ENCODE assay signal across 28 cellular contexts in genomic region chr2:42795275-42795674, GRCh38. TPM values are rescaled to one million over a fixed set of nuclear protein-coding genes. Genes with fewer than 3 reads are reported as not detected.
DNase-seq lines count a peak whose midpoint lies in the region; ATAC-seq and TF ChIP-seq lines count a peak whose summit lies in the region.
"Had no signal": no experiment of that assay in that cellular context is flagged by ENCODE, and none has a peak within 500 bp of the region (broad histone marks: within the 10 kb centered on the region; RNA-seq: fewer than 3 reads in every experiment).

No MANE protein-coding gene starts in this region.

- no peaks in the 10 kb centered on the region for H3K9me3 Mint-ChIP-seq in activated B cell treated with CpG ODN at 0.5 μM for 24 hours
- H3K9me3 Mint-ChIP-seq in memory B cell: no peaks in the 10 kb centered on the region
- H3K9me3 Mint-ChIP-seq in immature natural killer cell: peaks cover 0 to 2% (median 0%) of the 10 kb centered on the region in 6 donors
- H3K9me3 Mint-ChIP-seq: central memory CD8-positive, alpha-beta T cell; GM23338 had no signal

- H3K27ac ChIP-seq in heart left ventricle (peak overlapping the region in 9 of 12 donors; percentile 11 to 97 (median 53)), right atrium auricular region (no peak overlapping the region), aorta (ENCODE audit: low read depth in 1 of 2, low read length in 2 of 2) (peak overlapping the region; percentile 57 to 61)
- H3K27ac ChIP-seq: PC-9, VCaP had no signal

- H3K4me1 Mint-ChIP-seq in activated B cell treated with CpG ODN at 0.5 μM for 24 hours (peaks cover 47% of the 10 kb centered on the region), memory B cell (peaks cover 41% of the 10 kb centered on the region), immature natural killer cell (peaks cover 12 to 16% of the 10 kb centered on the region in 2 donors)

- H3K4me1 ChIP-seq in heart left ventricle: peaks cover 0 to 41% (median 16%) of the 10 kb centered on the region in 12 donors
- peaks cover 0 to 25% of the 10 kb centered on the region in 2 donors for H3K4me1 ChIP-seq in right atrium auricular region
- H3K4me1 ChIP-seq in aorta (ENCODE audit: control insufficient read depth in 1 of 2, insufficient read depth in 2 of 2, low read length in 2 of 2): no peaks in the 10 kb centered on the region

- H3K4me3 Mint-ChIP-seq in activated B cell treated with CpG ODN at 0.5 μM for 24 hours: no peak overlapping the region
- peak overlapping the region; percentile 58 for H3K4me3 Mint-ChIP-seq in memory B cell
- no peak overlapping the region for H3K4me3 Mint-ChIP-seq in immature natural killer cell
- H3K4me3 Mint-ChIP-seq: central memory CD8-positive, alpha-beta T cell had no signal

- H3K27me3 ChIP-seq in heart left ventricle (peaks cover 0 to 6% (median 0%) of the 10 kb centered on the region in 9 donors), right atrium auricular region (no peaks in the 10 kb centered on the region), aorta (ENCODE audit: control insufficient read depth in 1 of 2, insufficient read depth in 2 of 2, low read length in 1 of 2) (no peaks in the 10 kb centered on the region)

- no peak for TF ChIP-seq CTCF in heart left ventricle (IDR thresholded peaks at IDR 0.05)
- TF ChIP-seq CTCF in right atrium auricular region (IDR thresholded peaks at IDR 0.05): no peak
- TF ChIP-seq CTCF in activated B cell treated with CpG ODN at 0.5 μM for 24 hours (IDR thresholded peaks at IDR 0.05): no peak

- POLR2A ChIA-PET in activated B cell treated with CpG ODN at 0.5 μM for 24 hours (lab: Charles Lee): interaction anchor here (0.6 to 6.1 kb wide), 3 partner anchors 15 to 331 kb away, joined by 8 to 146 read pairs (median 11); no protein-coding TSS in a partner anchor

- H3K9me3 ChIP-seq in heart left ventricle: no peaks in the 10 kb centered on the region
- H3K9me3 ChIP-seq in right atrium auricular region: no peaks in the 10 kb centered on the region
- no peaks in the 10 kb centered on the region for H3K9me3 ChIP-seq in aorta (ENCODE audit: control insufficient read depth, low read length)

- no peaks in the 10 kb centered on the region for H3K36me3 ChIP-seq in heart left ventricle
- no peaks in the 10 kb centered on the region for H3K36me3 ChIP-seq in right atrium auricular region
- H3K36me3 ChIP-seq in aorta (ENCODE audit: control insufficient read depth in 1 of 2, insufficient read depth in 2 of 2, low read length in 1 of 2): no peaks in the 10 kb centered on the region

- no peak overlapping the region for H3K4me3 ChIP-seq in heart left ventricle
- no peak overlapping the region for H3K4me3 ChIP-seq in right atrium auricular region
- H3K4me3 ChIP-seq in aorta (ENCODE audit: low read length in 2 of 2): no peak overlapping the region
- H3K4me3 ChIP-seq: GM23338, PC-9, skin epidermis had no signal

- no peak for TF ChIP-seq POLR2A in heart left ventricle (IDR thresholded peaks at IDR 0.05)

- H3K27ac Mint-ChIP-seq in activated B cell treated with CpG ODN at 0.5 μM for 24 hours (peak overlapping the region; percentile 72), memory B cell (peak overlapping the region; percentile 87), immature natural killer cell (no peak overlapping the region)
- H3K27ac Mint-ChIP-seq: GM23338 had no signal

- intact Hi-C loops in heart left ventricle (cut with DNase I): no loop called here
- intact Hi-C loops in activated B cell treated with CpG ODN at 0.5 μM for 24 hours (cut with micrococcal nuclease): loop anchor here (10.0 kb wide), 1 partner anchor 230 kb away; the partner anchor contains the start of gene MTA3
- intact Hi-C loops in aorta (cut with DNase I): no loop called here

- H3K36me3 Mint-ChIP-seq in activated B cell treated with CpG ODN at 0.5 μM for 24 hours (ENCODE audit: low read depth) (peaks cover 2% of the 10 kb centered on the region), memory B cell (peaks cover 2% of the 10 kb centered on the region), immature natural killer cell (peaks cover 0 to 12% (median 0%) of the 10 kb centered on the region in 3 donors)

- DNase-seq in heart left ventricle (no peak), right atrium auricular region (ENCODE audit: low spot score) (no peak), activated B cell treated with CpG ODN at 0.5 μM for 24 hours (no peak), memory B cell (ENCODE audit: low spot score in 2 of 2) (no peak), aorta (no peak), immature natural killer cell (no peak), NAMALWA (ENCODE audit: low spot score) (no peak)
- DNase-seq: activated CD4-positive, alpha-beta T cell treated with anti-CD3 and anti-CD28 coated beads, Interleukin-2, amount 50 U/mL, for 48 hours; activated naive CD4-positive, alpha-beta T cell treated with Interleukin-2 at 50 U/mL for 16 hours; activated T-cell treated with anti-CD3 and anti-CD28 coated beads, Interleukin-2, amount 50 U/mL, for 1 hour; Calu3; foreskin melanocyte; Kasumi-1; kidney glomerular epithelial cell; NCI-H1092; NCI-H2029; NCI-H226; PC-9 had no signal

- H3K27me3 Mint-ChIP-seq in activated B cell treated with CpG ODN at 0.5 μM for 24 hours: no peaks in the 10 kb centered on the region
- H3K27me3 Mint-ChIP-seq in memory B cell: no peaks in the 10 kb centered on the region
- peaks cover 8 to 17% (median 11%) of the 10 kb centered on the region in 3 donors for H3K27me3 Mint-ChIP-seq in immature natural killer cell (ENCODE audit: low read depth in 3 of 3)

- WGBS in heart left ventricle, 4 donors: 89 to 97% (median 94%) methylated on average over 6 of the region's 6 CpGs
- 86 to 92% methylated on average over 6 of the region's 6 CpGs for WGBS in aorta, 2 donors

- no peak for ATAC-seq in heart left ventricle
- ATAC-seq in activated B cell treated with CpG ODN at 0.5 μM for 24 hours (ENCODE audit: low read depth): no peak
- ATAC-seq in memory B cell (ENCODE audit: low read depth): peak; percentile 15
- no peak for ATAC-seq in aorta (ENCODE audit: low FRiP score)
- ATAC-seq in HG03159 (IDR thresholded peaks at IDR 0.05; ENCODE audit: unreplicated experiment): no peak

- CTCF ChIA-PET in activated B cell treated with CpG ODN at 0.5 μM for 24 hours (lab: Charles Lee): interaction anchor here (0.8 to 1.4 kb wide), 2 partner anchors 15 to 815 kb away, joined by 3 to 5 read pairs; no protein-coding TSS in a partner anchor

RNA-seq across cellular contexts. Expression of gene HAAO, which starts 2.9 kb away (rescaled TPM):
- total RNA-seq in heart left ventricle: 10 to 100 TPM in 1 of 9 donors, 1 to 10 TPM in 8; 1.3 to 10.6 (median 2.2) TPM
- 1 to 10 TPM; 1.3 to 2.4 TPM for polyA plus RNA-seq in heart left ventricle
- total RNA-seq in right atrium auricular region: 1 to 10 TPM; 1.4 to 2.6 TPM
- total RNA-seq in activated B cell treated with CpG ODN at 0.5 μM for 24 hours: 11.4 TPM in 2 replicates
- 10 to 100 TPM; 22.0 to 29.1 TPM for total RNA-seq in aorta
- polyA plus RNA-seq in aorta: 10 to 100 TPM; 33.4 to 54.5 TPM
- polyA plus RNA-seq in immature natural killer cell: under 1 TPM in 1 of 3 donors, not detected in 2; 0.50 TPM
- total RNA-seq: A172, HT-29, PC-9, SK-MEL-5 had no signal
- polyA plus RNA-seq: neural cell had no signal

RNA-seq across cellular contexts. Expression of gene OXER1, which starts 31.3 kb away (rescaled TPM):
- total RNA-seq in heart left ventricle: 1 to 10 TPM in 1 of 9 donors, under 1 TPM in 6, not detected in 2; 0.28 to 2.2 (median 0.48) TPM
- under 1 TPM; 0.22 to 0.53 TPM for polyA plus RNA-seq in heart left ventricle
- total RNA-seq in right atrium auricular region: under 1 TPM; 0.47 to 0.48 TPM
- total RNA-seq in activated B cell treated with CpG ODN at 0.5 μM for 24 hours: 1.9 and 2.1 TPM in 2 replicates
- total RNA-seq in aorta: 1 to 10 TPM; 2.2 to 4.2 TPM
- 1 to 10 TPM; 3.0 to 6.2 TPM for polyA plus RNA-seq in aorta
- not detected for polyA plus RNA-seq in immature natural killer cell
- total RNA-seq: A172, epithelial cell of proximal tubule, HT-29, PC-9, SK-MEL-5 had no signal
- polyA plus RNA-seq: neural cell had no signal

Comparison
In these comparisons a context has a peak if more than half of its experiments do, and no peak if none do; other contexts are left out.
1. H3K27ac ChIP-seq: peak in heart left ventricle (9 of 12) and aorta (2 of 2); none in right atrium auricular region (0 of 2).
2. H3K27ac Mint-ChIP-seq: peak in activated B cell treated with CpG ODN at 0.5 μM for 24 hours (single experiment) and memory B cell (single experiment); none in immature natural killer cell (0 of 6).